ENCODE assay signal across 10 cellular contexts in genomic region chr5:143376911-143377838, GRCh38. TPM values are rescaled to one million over a fixed set of nuclear protein-coding genes. Genes with fewer than 3 reads are reported as not detected.
A peak's percentile ranks its signal among the peaks of the same experiment; 100 is the strongest.
DNase-seq lines count a peak whose midpoint lies in the region; ATAC-seq, FAIRE-seq and TF ChIP-seq lines count a peak whose summit lies in the region.
"Had no signal": no experiment of that assay in that cellular context is flagged by ENCODE, and none has a peak within 500 bp of the region (broad histone marks: within the 10 kb centered on the region; RNA-seq: fewer than 3 reads in every experiment).

No MANE protein-coding gene starts in this region.

- CTCF ChIA-PET in CD8-positive, alpha-beta memory T cell (lab: Charles Lee) = no interaction called here
- CTCF ChIA-PET in GM12878 (lab: Yijun Ruan, JAX) = interaction anchor here (2.0 kb wide), 1 partner anchor 16 kb away, joined by 4 read pairs; no protein-coding TSS in a partner anchor

- RAD21 ChIA-PET in GM12878 (lab: Charles Lee; ENCODE audit: unreplicated experiment) = interaction anchor here (0.9 to 1.4 kb wide), 7 partner anchors 11 to 63 kb away, joined by 3 to 6 read pairs (median 3); no protein-coding TSS in a partner anchor

- no peak for DNase-seq in CD8-positive, alpha-beta memory T cell
- peak; percentile 62 for DNase-seq in HTR-8/SVneo (ENCODE audit: insufficient read length, low spot score)
- DNase-seq in GM12878 (ENCODE audit: low read depth, low spot score) = no peak
- no peak for DNase-seq in mesothelial cell of epicardium (ENCODE audit: low spot score in 2 of 2, unreplicated experiment in 2 of 2)
- DNase-seq: effector CD8-positive, alpha-beta T cell; stimulated activated CD4-positive, alpha-beta T cell treated with anti-CD3 and anti-CD28 coated beads, Interleukin-2, amount 100 ng/mL, for 48 hours had no signal

- H3K27me3 ChIP-seq in CD8-positive, alpha-beta memory T cell (ENCODE audit: insufficient read depth, low read length, poor library complexity, severe bottlenecking) = no peaks in the 10 kb centered on the region
- no peaks in the 10 kb centered on the region for H3K27me3 ChIP-seq in GM12878 (replicated peaks in 1 of 2; ENCODE audit: control insufficient read depth in 2 of 2, insufficient read depth in 2 of 2, low read length in 1 of 2)

- TF ChIP-seq POLR2A in GM12878 (IDR thresholded peaks at IDR 0.05; ENCODE audit: low read depth, low read length) = peak; percentile 50; the same call in 1 of the 2 replicates

- H3K4me1 Mint-ChIP-seq in CD8-positive, alpha-beta memory T cell = peaks cover 79 to 100% (median 93%) of the 10 kb centered on the region in 3 donors
- H3K4me1 Mint-ChIP-seq in mesothelial cell of epicardium = peaks cover 25% of the 10 kb centered on the region

- H3K27me3 Mint-ChIP-seq in CD8-positive, alpha-beta memory T cell = no peaks in the 10 kb centered on the region
- H3K27me3 Mint-ChIP-seq in mesothelial cell of epicardium (ENCODE audit: low read depth) = no peaks in the 10 kb centered on the region

- TF ChIP-seq CTCF in GM12878 (IDR thresholded peaks at IDR 0.05 in 2 of 3, conservative IDR thresholded peaks at IDR 0.05 in 1 of 3; ENCODE audit: control insufficient read depth in 2 of 3, extremely low read depth in 1 of 3, insufficient read depth in 1 of 3, low read depth in 3 of 3, low read length in 3 of 3) (no peak), mesothelial cell of epicardium (IDR thresholded peaks at IDR 0.05; ENCODE audit: unreplicated experiment) (no peak)

- H3K4me2 ChIP-seq in GM12878 (ENCODE audit: control insufficient read depth, insufficient read depth) = no peak overlapping the region

- H3K4me1 ChIP-seq in CD8-positive, alpha-beta memory T cell (ENCODE audit: insufficient read depth, low read length) = peaks cover 26% of the 10 kb centered on the region
- H3K4me1 ChIP-seq in GM12878 (ENCODE audit: control insufficient read depth, insufficient read depth, low read length) = peaks cover 9% of the 10 kb centered on the region; the same call in 1 of the 2 replicates

- H3K36me3 Mint-ChIP-seq in CD8-positive, alpha-beta memory T cell = peaks cover 0 to 30% (median 3%) of the 10 kb centered on the region in 3 donors
- H3K36me3 Mint-ChIP-seq in mesothelial cell of epicardium = peaks cover 10% of the 10 kb centered on the region

- peaks cover 9% of the 10 kb centered on the region for H4K20me1 ChIP-seq in GM12878 (ENCODE audit: control insufficient read depth, insufficient read depth)

- in situ Hi-C loops in GM12878 (cut with MboI) = no loop called here

- no peaks in the 10 kb centered on the region for H3K36me3 ChIP-seq in CD8-positive, alpha-beta memory T cell (ENCODE audit: insufficient read depth, low read length)
- peaks cover 4 to 19% of the 10 kb centered on the region in 2 experiments; a peak in 2 of 4 replicates for H3K36me3 ChIP-seq in GM12878 (ENCODE audit: control insufficient read depth in 2 of 2, insufficient read depth in 2 of 2, low read length in 1 of 2)

- POLR2A ChIA-PET in CD8-positive, alpha-beta memory T cell (lab: Charles Lee) = interaction anchor here (0.7 kb wide), 1 partner anchor 26 kb away, joined by 3 read pairs; the partner anchor contains the start of gene NR3C1
- POLR2A ChIA-PET in GM12878 (lab: Charles Lee) = interaction anchor here (0.7 to 2.2 kb wide), 3 partner anchors 13 to 83 kb away, joined by 3 to 11 read pairs (median 3); no protein-coding TSS in a partner anchor

- peaks cover 99% of the 10 kb centered on the region for H3K79me2 ChIP-seq in GM12878 (ENCODE audit: control insufficient read depth, insufficient read depth, low read length)

- H3K9me3 Mint-ChIP-seq in CD8-positive, alpha-beta memory T cell = no peaks in the 10 kb centered on the region
- H3K9me3 Mint-ChIP-seq in mesothelial cell of epicardium = peaks cover 14% of the 10 kb centered on the region

- no peak overlapping the region for H3K4me3 ChIP-seq in CD8-positive, alpha-beta memory T cell (ENCODE audit: low read length)
- H3K4me3 ChIP-seq in GM12878 = no peak overlapping the region

- FAIRE-seq in HTR-8/SVneo (lab: Jason Lieb, UNC) (peak; percentile 33), GM12878 (lab: Jason Lieb, UNC) (no peak)

- intact Hi-C loops in GM12878 (cut with micrococcal nuclease; ENCODE audit: unreplicated experiment) = no loop called here

- H3K9ac ChIP-seq in GM12878 (ENCODE audit: control insufficient read depth, insufficient read depth, low read length) = no peak overlapping the region

- no peak for TF ChIP-seq EP300 in GM12878 (IDR thresholded peaks at IDR 0.05; ENCODE audit: borderline replicate concordance in 1 of 2, control insufficient read depth in 1 of 2, low read depth in 2 of 2, low read length in 2 of 2)

- SMC1A ChIA-PET in GM12878 (lab: Charles Lee; ENCODE audit: uncharacterized antibody, unreplicated experiment) = interaction anchor here (0.6 to 2.9 kb wide), 8 partner anchors 10 to 221 kb away, joined by 3 to 17 read pairs (median 6); no protein-coding TSS in a partner anchor

- WGBS in GM12878 (ENCODE audit: insufficient coverage, insufficient replicate concordance, low lambda C conversion rate, missing lambda C conversion rate) = 83% methylated on average over 5 of the region's 5 CpGs

- H3K4me3 Mint-ChIP-seq in CD8-positive, alpha-beta memory T cell = peak overlapping the region in 1 of 7 donors; percentile 27
- H3K4me3 Mint-ChIP-seq in mesothelial cell of epicardium = no peak overlapping the region

- H2AFZ ChIP-seq in GM12878 (ENCODE audit: control insufficient read depth, low read depth, low read length) = no peak overlapping the region

- peak; percentile 30 for ATAC-seq in GM12878
- ATAC-seq in HG03565 (IDR thresholded peaks at IDR 0.05; ENCODE audit: unreplicated experiment) = no peak
- ATAC-seq in GM19324 (IDR thresholded peaks at IDR 0.05; ENCODE audit: low FRiP score, unreplicated experiment) = no peak
- ATAC-seq in HG03469 (IDR thresholded peaks at IDR 0.05; ENCODE audit: unreplicated experiment) = no peak
- ATAC-seq in GM21423 (IDR thresholded peaks at IDR 0.05; ENCODE audit: unreplicated experiment) = no peak

- peak overlapping the region; percentile 1 to 85 (median 14) for H3K27ac Mint-ChIP-seq in CD8-positive, alpha-beta memory T cell
- H3K27ac Mint-ChIP-seq in mesothelial cell of epicardium = peak overlapping the region; percentile 84

- no TSS peak for BruUV-seq in GM12878 (replicated peaks; lab: Mats Ljungman, UMichigan)

- no peak for TF ChIP-seq RAD21 in GM12878 (IDR thresholded peaks at IDR 0.05; ENCODE audit: insufficient read depth, low read depth, low read length)

- no peak overlapping the region for H3K27ac ChIP-seq in CD8-positive, alpha-beta memory T cell (ENCODE audit: low read depth, low read length)
- no peak overlapping the region for H3K27ac ChIP-seq in GM12878 (ENCODE audit: control insufficient read depth, insufficient read depth)

- H3K9me3 ChIP-seq in CD8-positive, alpha-beta memory T cell (ENCODE audit: low read length) = no peaks in the 10 kb centered on the region
- H3K9me3 ChIP-seq in GM12878 (replicated peaks; ENCODE audit: control insufficient read depth, insufficient read depth, low read length) = no peaks in the 10 kb centered on the region; the same call in 1 of the 3 replicates

TF ChIP-seq in GM12878, 131 proteins besides CTCF, POLR2A, EP300 and RAD21:
- TF ChIP-seq POU2F2 (IDR thresholded peaks at IDR 0.05; ENCODE audit: borderline replicate concordance, low read depth, low read length) (peak; percentile 74; the same call in 2 of the 3 replicates), RUNX3 (IDR thresholded peaks at IDR 0.05; ENCODE audit: low read length) (no peak)
TF ChIP-seq in GM12878: peak in this region for 1.

RNA-seq across cellular contexts. Expression of gene NR3C1, which starts 26.3 kb away (rescaled TPM):
- total RNA-seq in CD8-positive, alpha-beta memory T cell = 10 to 100 TPM; 65.3 to 66.5 TPM
- polyA plus RNA-seq in CD8-positive, alpha-beta memory T cell = 85.5 TPM
- total RNA-seq in GM12878 (2013; cell fraction: nucleolus; rRNA removed) = 658 and 663 TPM in 2 replicates
- 79.9 and 108 TPM in 2 replicates for total RNA-seq in GM12878 (2014; rRNA removed)
- 104 and 114 TPM in 2 replicates for total RNA-seq in GM12878 (2014; rRNA removed; fragmentation: Illumina TruSeq; extraction: Trizol)
- 124 and 134 TPM in 2 replicates for total RNA-seq in GM12878 (2021)
- polyA plus RNA-seq in GM12878 (2011; ENCODE audit: low read depth) = 38.5 TPM
- 141 and 181 TPM in 2 replicates for polyA plus RNA-seq in GM12878 (2011; rRNA removed)
- 63.4 and 85.5 TPM in 2 replicates for polyA plus RNA-seq in GM12878 (2011; cell fraction: cytosol; rRNA removed)
- 55.0 and 75.3 TPM in 2 replicates for polyA plus RNA-seq in GM12878 (2011; cell fraction: nucleus; rRNA removed)
- polyA plus RNA-seq in GM12878 (2012) = 41.4 and 59.0 TPM in 2 replicates
- 83.7 and 104 TPM in 2 replicates for polyA plus RNA-seq in GM12878 (2014; fragmentation: Illumina TruSeq; extraction: Trizol)
- polyA plus RNA-seq in GM12878 (2014; fragmentation: Nextera tagmentation; extraction: Ambion mirVana) = 100 to 1,000 TPM in 1 of 2 experiments, 10 to 100 TPM in 1; 89.0 to 119 TPM
- 37.2 and 49.7 TPM in 2 replicates for polyA plus RNA-seq in GM12878 (2014; rRNA removed)
- polyA plus RNA-seq in GM12878 (2016; fragmentation: Nextera tagmentation; extraction: Ambion mirVana) = 100 to 1,000 TPM; 114 to 123 TPM
- 252 and 261 TPM in 2 replicates for polyA minus RNA-seq in GM12878 (2011; rRNA and poly(A)+ RNA removed)
- 80.9 and 85.6 TPM in 2 replicates for polyA minus RNA-seq in GM12878 (2011; cell fraction: cytosol; rRNA and poly(A)+ RNA removed)
- 189 and 197 TPM in 2 replicates for polyA minus RNA-seq in GM12878 (2011; cell fraction: nucleus; rRNA and poly(A)+ RNA removed)
- 29.2 to 35.3 TPM (median 34.5 TPM) in 3 replicates for total RNA-seq in mesothelial cell of epicardium
